ENCODE assay signal across 1 cellular context in the genomic region with DNA sequence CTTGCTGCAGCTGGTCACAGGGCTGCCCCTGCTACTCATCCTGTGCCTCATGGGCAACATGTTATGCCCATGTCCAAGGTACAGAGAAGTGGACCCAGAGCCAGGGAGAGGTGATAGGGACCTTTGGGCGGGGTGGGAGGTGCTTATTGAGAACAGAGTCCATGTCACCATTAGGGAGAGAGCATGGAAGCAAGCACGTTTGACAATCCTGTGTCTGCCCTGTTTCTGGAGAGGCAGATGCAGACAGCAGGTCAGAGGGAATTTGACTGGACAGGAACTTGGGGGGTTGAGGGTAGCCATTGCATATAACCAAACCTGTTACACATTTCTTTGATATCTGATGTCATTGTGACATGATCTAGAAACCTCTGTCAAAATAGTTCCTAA.
TF ChIP-seq lines count a peak whose summit lies in the region.

No MANE protein-coding gene starts in this region.

TF ChIP-seq in liver, 16 proteins besides CTCF, POLR2A, EP300 and RAD21 (continued from another document):
- TF ChIP-seq, protein P1, sequence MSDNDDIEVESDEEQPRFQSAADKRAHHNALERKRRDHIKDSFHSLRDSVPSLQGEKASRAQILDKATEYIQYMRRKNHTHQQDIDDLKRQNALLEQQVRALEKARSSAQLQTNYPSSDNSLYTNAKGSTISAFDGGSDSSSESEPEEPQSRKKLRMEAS (IDR thresholded peaks at IDR 0.05), result peak; percentile 92
- TF ChIP-seq EGR1 (IDR thresholded peaks at IDR 0.05; ENCODE audit: low read depth in 2 of 2) (no peak), HNF4A (conservative IDR thresholded peaks at IDR 0.05) (peak; percentile 98 to 99), YY1 (IDR thresholded peaks at IDR 0.05) (peak; percentile 95), SP1 (IDR thresholded peaks at IDR 0.05) (peak; percentile 97), FOXA2 (IDR thresholded peaks at IDR 0.05) (peak; percentile 37), FOXA1 (IDR thresholded peaks at IDR 0.05) (peak; percentile 56), JUND (IDR thresholded peaks at IDR 0.05) (peak in 1 of 2 donors; percentile 63), GABPA (IDR thresholded peaks at IDR 0.05 in 1 of 2, conservative IDR thresholded peaks at IDR 0.05 in 1 of 2) (peak in 1 of 2 donors; percentile 11), NR2F2 (IDR thresholded peaks at IDR 0.05) (no peak)
- TF ChIP-seq, protein P2, sequence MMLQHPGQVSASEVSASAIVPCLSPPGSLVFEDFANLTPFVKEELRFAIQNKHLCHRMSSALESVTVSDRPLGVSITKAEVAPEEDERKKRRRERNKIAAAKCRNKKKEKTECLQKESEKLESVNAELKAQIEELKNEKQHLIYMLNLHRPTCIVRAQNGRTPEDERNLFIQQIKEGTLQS (IDR thresholded peaks at IDR 0.05), result no peak
- TF ChIP-seq, protein P3, sequence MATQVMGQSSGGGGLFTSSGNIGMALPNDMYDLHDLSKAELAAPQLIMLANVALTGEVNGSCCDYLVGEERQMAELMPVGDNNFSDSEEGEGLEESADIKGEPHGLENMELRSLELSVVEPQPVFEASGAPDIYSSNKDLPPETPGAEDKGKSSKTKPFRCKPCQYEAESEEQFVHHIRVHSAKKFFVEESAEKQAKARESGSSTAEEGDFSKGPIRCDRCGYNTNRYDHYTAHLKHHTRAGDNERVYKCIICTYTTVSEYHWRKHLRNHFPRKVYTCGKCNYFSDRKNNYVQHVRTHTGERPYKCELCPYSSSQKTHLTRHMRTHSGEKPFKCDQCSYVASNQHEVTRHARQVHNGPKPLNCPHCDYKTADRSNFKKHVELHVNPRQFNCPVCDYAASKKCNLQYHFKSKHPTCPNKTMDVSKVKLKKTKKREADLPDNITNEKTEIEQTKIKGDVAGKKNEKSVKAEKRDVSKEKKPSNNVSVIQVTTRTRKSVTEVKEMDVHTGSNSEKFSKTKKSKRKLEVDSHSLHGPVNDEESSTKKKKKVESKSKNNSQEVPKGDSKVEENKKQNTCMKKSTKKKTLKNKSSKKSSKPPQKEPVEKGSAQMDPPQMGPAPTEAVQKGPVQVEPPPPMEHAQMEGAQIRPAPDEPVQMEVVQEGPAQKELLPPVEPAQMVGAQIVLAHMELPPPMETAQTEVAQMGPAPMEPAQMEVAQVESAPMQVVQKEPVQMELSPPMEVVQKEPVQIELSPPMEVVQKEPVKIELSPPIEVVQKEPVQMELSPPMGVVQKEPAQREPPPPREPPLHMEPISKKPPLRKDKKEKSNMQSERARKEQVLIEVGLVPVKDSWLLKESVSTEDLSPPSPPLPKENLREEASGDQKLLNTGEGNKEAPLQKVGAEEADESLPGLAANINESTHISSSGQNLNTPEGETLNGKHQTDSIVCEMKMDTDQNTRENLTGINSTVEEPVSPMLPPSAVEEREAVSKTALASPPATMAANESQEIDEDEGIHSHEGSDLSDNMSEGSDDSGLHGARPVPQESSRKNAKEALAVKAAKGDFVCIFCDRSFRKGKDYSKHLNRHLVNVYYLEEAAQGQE (IDR thresholded peaks at IDR 0.05), result peak; percentile 87
- TF ChIP-seq, protein P4, sequence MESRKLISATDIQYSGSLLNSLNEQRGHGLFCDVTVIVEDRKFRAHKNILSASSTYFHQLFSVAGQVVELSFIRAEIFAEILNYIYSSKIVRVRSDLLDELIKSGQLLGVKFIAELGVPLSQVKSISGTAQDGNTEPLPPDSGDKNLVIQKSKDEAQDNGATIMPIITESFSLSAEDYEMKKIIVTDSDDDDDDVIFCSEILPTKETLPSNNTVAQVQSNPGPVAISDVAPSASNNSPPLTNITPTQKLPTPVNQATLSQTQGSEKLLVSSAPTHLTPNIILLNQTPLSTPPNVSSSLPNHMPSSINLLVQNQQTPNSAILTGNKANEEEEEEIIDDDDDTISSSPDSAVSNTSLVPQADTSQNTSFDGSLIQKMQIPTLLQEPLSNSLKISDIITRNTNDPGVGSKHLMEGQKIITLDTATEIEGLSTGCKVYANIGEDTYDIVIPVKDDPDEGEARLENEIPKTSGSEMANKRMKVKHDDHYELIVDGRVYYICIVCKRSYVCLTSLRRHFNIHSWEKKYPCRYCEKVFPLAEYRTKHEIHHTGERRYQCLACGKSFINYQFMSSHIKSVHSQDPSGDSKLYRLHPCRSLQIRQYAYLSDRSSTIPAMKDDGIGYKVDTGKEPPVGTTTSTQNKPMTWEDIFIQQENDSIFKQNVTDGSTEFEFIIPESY (IDR thresholded peaks at IDR 0.05), result peak; percentile 59
